8 cellular contexts compared by ENCODE assay signal in genomic region chr9:133160742-133161541, GRCh38. TPM values are rescaled to one million over a fixed set of nuclear protein-coding genes. Genes with fewer than 3 reads are reported as not detected.
DNase-seq lines count a peak whose midpoint lies in the region; ATAC-seq and TF ChIP-seq lines count a peak whose summit lies in the region.

No MANE protein-coding gene starts in this region.

- CTCF ChIA-PET in AG04450 (lab: Charles Lee), result interaction anchor here (0.7 to 1.7 kb wide), 4 partner anchors 20 to 462 kb away, joined by 3 to 7 read pairs (median 4); partner anchors contain the start of gene GTF3C5

- H3K27ac ChIP-seq in AG04450 (ENCODE audit: low read depth, low read length) (no peak overlapping the region), WERI-Rb-1 (no peak overlapping the region), esophagus muscularis mucosa (replicated peaks in 1 of 4) (peak overlapping the region; percentile 51 to 72 (median 58))

- no peaks in the 10 kb centered on the region for H3K36me3 Mint-ChIP-seq in natural killer cell

- peak; percentile 66 to 93 (median 83) for ATAC-seq in natural killer cell

- H3K27me3 ChIP-seq in AG04450 (ENCODE audit: control insufficient read depth, insufficient read depth, low read length) (peaks cover 5% of the 10 kb centered on the region), WERI-Rb-1 (ENCODE audit: insufficient read depth, low read depth, severe bottlenecking) (no peaks in the 10 kb centered on the region), esophagus muscularis mucosa (peaks cover 0 to 12% (median 0%) of the 10 kb centered on the region in 4 donors)

- H3K36me3 ChIP-seq in WERI-Rb-1 (no peaks in the 10 kb centered on the region), esophagus muscularis mucosa (peaks cover 0 to 35% (median 13%) of the 10 kb centered on the region in 4 donors)

- no peak for TF ChIP-seq EP300 in esophagus muscularis mucosa (IDR thresholded peaks at IDR 0.05)

- peak overlapping the region; percentile 28 for H3K4me3 Mint-ChIP-seq in natural killer cell

- H3K9me3 Mint-ChIP-seq in natural killer cell, result no peaks in the 10 kb centered on the region

- TF ChIP-seq CTCF in AG04450 (IDR thresholded peaks at IDR 0.05; ENCODE audit: low read depth, low read length) (peak; percentile 77), GM12864 (IDR thresholded peaks at IDR 0.05; ENCODE audit: low read depth, low read length, missing control alignments) (peak; percentile 96), WERI-Rb-1 (IDR thresholded peaks at IDR 0.05; ENCODE audit: low read depth, low read length) (peak; percentile 85), esophagus muscularis mucosa (IDR thresholded peaks at IDR 0.05) (peak; percentile 66 to 69 (median 68)), natural killer cell (IDR thresholded peaks at IDR 0.05) (peak; percentile 86)

- intact Hi-C loops in esophagus muscularis mucosa (cut with DNase I) (no loop called here), natural killer cell (cut with micrococcal nuclease) (no loop called here)

- no peak overlapping the region for H3K27ac Mint-ChIP-seq in natural killer cell

- no peaks in the 10 kb centered on the region; the same call in 1 of the 2 replicates for H3K9me3 ChIP-seq in AG04450 (ENCODE audit: control insufficient read depth, insufficient read depth, low read length)
- no peaks in the 10 kb centered on the region for H3K9me3 ChIP-seq in WERI-Rb-1 (ENCODE audit: severe bottlenecking)
- H3K9me3 ChIP-seq in esophagus muscularis mucosa, result no peaks in the 10 kb centered on the region

- POLR2A ChIA-PET in AG04450 (lab: Yijun Ruan, JAX), result interaction anchor here (0.8 kb wide), 1 partner anchor 17 kb away, joined by 5 read pairs; no protein-coding TSS in a partner anchor

- TF ChIP-seq POLR2A in esophagus muscularis mucosa (IDR thresholded peaks at IDR 0.05; ENCODE audit: low read depth), result no peak

- WGBS in esophagus muscularis mucosa, result 58% methylated on average over 9 of the region's 9 CpGs

- peaks cover 11 to 45% (median 38%) of the 10 kb centered on the region in 4 donors for H3K4me1 ChIP-seq in esophagus muscularis mucosa

- DNase-seq in AG04450 (ENCODE audit: low read depth, low spot score) (no peak), GM12864 (ENCODE audit: low read depth) (no peak), NCI-H2029 (lab: John Stamatoyannopoulos, UW) (peak; percentile 28), WERI-Rb-1 (peak; percentile 54), esophagus muscularis mucosa (ENCODE audit: extremely low spot score) (peak; percentile 95), natural killer cell (no peak), cerebellum (ENCODE audit: low spot score) (no peak), mesenteric fat pad (ENCODE audit: low spot score) (no peak)

- no peak overlapping the region for H3K4me3 ChIP-seq in AG04450 (ENCODE audit: low read depth, low read length)
- no peak overlapping the region for H3K4me3 ChIP-seq in GM12864 (ENCODE audit: low read depth, low read length)
- H3K4me3 ChIP-seq in WERI-Rb-1 (ENCODE audit: low read depth, low read length), result no peak overlapping the region
- no peak overlapping the region for H3K4me3 ChIP-seq in esophagus muscularis mucosa

- H3K4me1 Mint-ChIP-seq in natural killer cell, result peaks cover 0 to 4% of the 10 kb centered on the region in 2 donors

- H3K27me3 Mint-ChIP-seq in natural killer cell (ENCODE audit: low read depth in 2 of 2), result peaks cover 7 to 22% of the 10 kb centered on the region in 2 donors

RNA-seq across cellular contexts. Expression of gene GBGT1, which starts 2.8 kb away (rescaled TPM):
- polyA plus RNA-seq in AG04450 (2011; rRNA removed), result 3.5 TPM in 2 replicates
- 6.2 and 6.4 TPM in 2 replicates for polyA minus RNA-seq in AG04450 (2011; rRNA and poly(A)+ RNA removed)
- total RNA-seq in esophagus muscularis mucosa (10 to 100 TPM; 15.9 to 19.1 (median 17.5) TPM), natural killer cell (1 to 10 TPM; 1.4 to 2.2 (median 1.7) TPM), cerebellum (3.0 TPM), mesenteric fat pad (25.1 TPM)

RNA-seq across cellular contexts. Expression of gene RALGDS, which starts 39.9 kb away (rescaled TPM):
- polyA plus RNA-seq in AG04450 (2011; rRNA removed), result 19.1 and 25.4 TPM in 2 replicates
- 11.2 and 13.1 TPM in 2 replicates for polyA minus RNA-seq in AG04450 (2011; rRNA and poly(A)+ RNA removed)
- total RNA-seq in esophagus muscularis mucosa (10 to 100 TPM; 48.6 to 67.4 (median 54.8) TPM), natural killer cell (100 to 1,000 TPM; 206 to 250 (median 208) TPM), cerebellum (83.9 TPM), mesenteric fat pad (58.4 TPM)

RNA-seq across cellular contexts. Expression of gene OBP2B, which starts 48.1 kb away (rescaled TPM):
- not detected in 2 replicates for polyA plus RNA-seq in AG04450 (2011; rRNA removed)
- not detected in 2 replicates for polyA minus RNA-seq in AG04450 (2011; rRNA and poly(A)+ RNA removed)
- total RNA-seq in esophagus muscularis mucosa, result not detected
- not detected for total RNA-seq in natural killer cell
- total RNA-seq in cerebellum, result not detected
- total RNA-seq in mesenteric fat pad, result not detected

Comparison
In these comparisons a context has a peak if more than half of its experiments do, and no peak if none do; other contexts are left out.
1. DNase-seq: peak in NCI-H2029 (single experiment), WERI-Rb-1 (single experiment) and esophagus muscularis mucosa (single experiment); none in AG04450 (single experiment), GM12864 (single experiment), natural killer cell (single experiment), cerebellum (single experiment) and mesenteric fat pad (single experiment).
2. H3K27ac ChIP-seq: peak in esophagus muscularis mucosa (4 of 4); none in AG04450 (single experiment) and WERI-Rb-1 (single experiment).
3. Peak in every context shown above with its lines, with median percentiles within 50 percentile points of each other: CTCF ChIP-seq.